Comparison of ENCODE assay signal across 31 cellular contexts in genomic region chr11:83223457-83223856, GRCh38.
"Had no signal": no experiment of that assay in that cellular context is flagged by ENCODE, and none has a peak within 500 bp of the region (broad histone marks: within the 10 kb centered on the region; RNA-seq: fewer than 3 reads in every experiment).

No MANE protein-coding gene starts in this region.

- H3K9ac ChIP-seq: neural progenitor cell, parathyroid adenoma had no signal

- H3K27ac Mint-ChIP-seq: naive thymus-derived CD8-positive, alpha-beta T cell; natural killer cell treated with Interleukin-12 subunit alpha and Interleukin-12 subunit beta and Interleukin-15 and Interleukin-18, amount 100 ng/mL, for 72 hours; neural progenitor cell; progenitor cell of endocrine pancreas; stimulated activated memory B cell treated with anti-CD40 and anti-IgM and Interleukin-4, amounts not matched to agents 10 μg/mL and 1 μg/mL and 100 μg/mL, for 72 hours; stimulated activated naive CD8-positive, alpha-beta T cell treated with anti-CD3 and anti-CD28 coated beads, Interleukin-15, amount 100 ng/mL, for 72 hours had no signal

- H2AFZ ChIP-seq: neural progenitor cell, parathyroid adenoma had no signal

- H3K4me3 ChIP-seq: neural progenitor cell, ovary, psoas muscle, skin epidermis, smooth muscle cell, spleen, suprapubic skin, testis, tibial artery, transverse colon, upper lobe of left lung, vagina had no signal

- DNase-seq: naive thymus-derived CD8-positive, alpha-beta T cell; occipital lobe; ovary; posterior cingulate gyrus; psoas muscle; right cardiac atrium; spleen; stimulated activated CD4-positive, alpha-beta T cell treated with anti-CD3 and anti-CD28 coated beads, Interleukin-12 subunit alpha, Interleukin-12 subunit beta, amount 100 ng/mL, for 4 hours; stimulated activated CD4-positive, alpha-beta T cell treated with anti-CD3 and anti-CD28 coated beads, Interleukin-1b, Interleukin-23, amount 100 ng/mL, for 48 hours; stimulated activated CD4-positive, alpha-beta T cell treated with anti-CD3 and anti-CD28 coated beads, Interleukin-4, amount 100 ng/mL, for 1 hour; stimulated activated CD4-positive, alpha-beta T cell treated with anti-CD3 and anti-CD28 coated beads, Interleukin-4, amount 100 ng/mL, for 4 hours; stimulated activated CD8-positive, alpha-beta memory T cell treated with anti-CD3 and anti-CD28 coated beads, Interleukin-4, amount 100 ng/mL, for 48 hours; stimulated activated naive CD4-positive, alpha-beta T cell; stimulated activated naive CD8-positive, alpha-beta T cell treated with anti-CD3 and anti-CD28 coated beads, Interleukin-15, amount 100 ng/mL, for 72 hours; stimulated activated naive CD8-positive, alpha-beta T cell treated with anti-CD3 and anti-CD28 coated beads, Interleukin-15, Interleukin-2, amounts not matched to agents 100 U/mL and 50 U/mL, for 24 hours; substantia nigra; testis; tibial artery; transverse colon; upper lobe of left lung had no signal

- H3K79me2 ChIP-seq: parathyroid adenoma had no signal

- H3K4me3 Mint-ChIP-seq: naive thymus-derived CD8-positive, alpha-beta T cell; natural killer cell treated with Interleukin-12 subunit alpha and Interleukin-12 subunit beta and Interleukin-15 and Interleukin-18, amount 100 ng/mL, for 72 hours; neural progenitor cell; stimulated activated memory B cell treated with anti-CD40 and anti-IgM and Interleukin-4, amounts not matched to agents 10 μg/mL and 1 μg/mL and 100 μg/mL, for 72 hours; stimulated activated naive CD8-positive, alpha-beta T cell treated with anti-CD3 and anti-CD28 coated beads, Interleukin-15, amount 100 ng/mL, for 72 hours had no signal

- H3K4me2 ChIP-seq: neural progenitor cell, smooth muscle cell had no signal

- H3K4me1 ChIP-seq: neural progenitor cell, parathyroid adenoma, psoas muscle, spleen, suprapubic skin, testis, tibial artery, transverse colon, upper lobe of left lung, vagina had no signal

- H3K9me3 ChIP-seq: ovary, psoas muscle, spleen, suprapubic skin, testis, tibial artery, transverse colon, upper lobe of left lung, vagina had no signal

- H3K27me3 ChIP-seq: neural progenitor cell, ovary, spleen, suprapubic skin, testis, tibial artery, transverse colon, upper lobe of left lung, vagina had no signal

- H3K36me3 ChIP-seq: neural progenitor cell, ovary, suprapubic skin, transverse colon, upper lobe of left lung, vagina had no signal

- FAIRE-seq: urothelium cell line had no signal

- H3K27me3 Mint-ChIP-seq: naive thymus-derived CD8-positive, alpha-beta T cell; natural killer cell treated with Interleukin-12 subunit alpha and Interleukin-12 subunit beta and Interleukin-15 and Interleukin-18, amount 100 ng/mL, for 72 hours; progenitor cell of endocrine pancreas; stimulated activated memory B cell treated with anti-CD40 and anti-IgM and Interleukin-4, amounts not matched to agents 10 μg/mL and 1 μg/mL and 100 μg/mL, for 72 hours had no signal

- H3K27ac ChIP-seq: neural progenitor cell, ovary, parathyroid adenoma, psoas muscle, skin epidermis, spleen, suprapubic skin, testis, tibial artery, transverse colon, upper lobe of left lung, vagina had no signal

- ATAC-seq: naive thymus-derived CD8-positive, alpha-beta T cell; natural killer cell treated with Interleukin-12 subunit alpha and Interleukin-12 subunit beta and Interleukin-15 and Interleukin-18, amount 100 ng/mL, for 72 hours; psoas muscle; right cardiac atrium; sciatic nerve; stimulated activated memory B cell treated with anti-CD40 and anti-IgM and Interleukin-4, amounts not matched to agents 10 μg/mL and 1 μg/mL and 100 μg/mL, for 72 hours; stimulated activated naive CD8-positive, alpha-beta T cell treated with anti-CD3 and anti-CD28 coated beads, Interleukin-15, amount 100 ng/mL, for 72 hours; stimulated activated naive CD8-positive, alpha-beta T cell treated with anti-CD3 and anti-CD28 coated beads, Interleukin-15, Interleukin-2, amounts not matched to agents 100 U/mL and 50 U/mL, for 24 hours had no signal

- H3K4me1 Mint-ChIP-seq: naive thymus-derived CD8-positive, alpha-beta T cell; neural progenitor cell; stimulated activated memory B cell treated with anti-CD40 and anti-IgM and Interleukin-4, amounts not matched to agents 10 μg/mL and 1 μg/mL and 100 μg/mL, for 72 hours; stimulated activated naive CD8-positive, alpha-beta T cell treated with anti-CD3 and anti-CD28 coated beads, Interleukin-15, amount 100 ng/mL, for 72 hours had no signal

- H3K36me3 Mint-ChIP-seq: natural killer cell treated with Interleukin-12 subunit alpha and Interleukin-12 subunit beta and Interleukin-15 and Interleukin-18, amount 100 ng/mL, for 72 hours; neural progenitor cell had no signal

- H3K9me3 Mint-ChIP-seq: naive thymus-derived CD8-positive, alpha-beta T cell; natural killer cell treated with Interleukin-12 subunit alpha and Interleukin-12 subunit beta and Interleukin-15 and Interleukin-18, amount 100 ng/mL, for 72 hours; neural progenitor cell; stimulated activated memory B cell treated with anti-CD40 and anti-IgM and Interleukin-4, amounts not matched to agents 10 μg/mL and 1 μg/mL and 100 μg/mL, for 72 hours; stimulated activated naive CD8-positive, alpha-beta T cell treated with anti-CD3 and anti-CD28 coated beads, Interleukin-15, amount 100 ng/mL, for 72 hours had no signal
